ENCODE assay signal across 24 cellular contexts in genomic region chr10:7168414-7168813, GRCh38.
DNase-seq lines count a peak whose midpoint lies in the region; ATAC-seq, FAIRE-seq and TF ChIP-seq lines count a peak whose summit lies in the region.
"Had no signal": no experiment of that assay in that cellular context is flagged by ENCODE, and none has a peak within 500 bp of the region (broad histone marks: within the 10 kb centered on the region; RNA-seq: fewer than 3 reads in every experiment).

No MANE protein-coding gene starts in this region.

- no peaks in the 10 kb centered on the region for H3K4me1 ChIP-seq in CD4-positive, CD25-positive, alpha-beta regulatory T cell (ENCODE audit: control insufficient read depth, insufficient read depth, low read length, poor library complexity, severe bottlenecking)
- no peaks in the 10 kb centered on the region for H3K4me1 ChIP-seq in pancreas
- H3K4me1 ChIP-seq: HAP-1, SJCRH30 had no signal

- no peak overlapping the region for H3K4me3 ChIP-seq in CD4-positive, CD25-positive, alpha-beta regulatory T cell (ENCODE audit: low read depth, low read length)
- H3K4me3 ChIP-seq in pancreas, result peak overlapping the region in 1 of 4 donors; percentile 8
- H3K4me3 ChIP-seq: GM23338, HAP-1, SJCRH30 had no signal

- DNase-seq in NCI-H1105 treated with DMSO at 0.1 percent for 48 hours (lab: John Stamatoyannopoulos, UW) (peak; percentile 23), NCI-H1105 (lab: John Stamatoyannopoulos, UW) (no peak), NCI-H526 (lab: John Stamatoyannopoulos, UW) (peak; percentile 7 to 58), pancreas (no peak), NCI-H2107 (lab: John Stamatoyannopoulos, UW) (no peak), COLO668 (lab: John Stamatoyannopoulos, UW; ENCODE audit: unreplicated experiment) (no peak)
- no peak for DNase-seq in CD4-positive, CD25-positive, alpha-beta regulatory T cell
- DNase-seq: AML-193; C1 segment of cervical spinal cord; CD8-positive, alpha-beta memory T cell; KBM-7; NCI-H187 treated with DMSO at 0.1 percent for 48 hours; NCI-H226; NCI-H524 treated with DMSO at 0.1 percent for 48 hours; NK-92 treated with Interleukin-12 subunit alpha and Interleukin-12 subunit beta, amount 100 ng/mL, for 24 hours; SJCRH30; T-helper 1 cell had no signal

- no peaks in the 10 kb centered on the region for H3K9me3 ChIP-seq in CD4-positive, CD25-positive, alpha-beta regulatory T cell (ENCODE audit: control insufficient read depth in 2 of 2, low read length in 2 of 2)
- no peaks in the 10 kb centered on the region for H3K9me3 ChIP-seq in pancreas
- H3K9me3 ChIP-seq: HAP-1, SJCRH30 had no signal

- intact Hi-C loops in pancreas (cut with DNase I), result no loop called here

- H3K4me3 Mint-ChIP-seq in CD4-positive, CD25-positive, alpha-beta regulatory T cell, result peak overlapping the region in 1 of 4 donors; percentile 32
- H3K4me3 Mint-ChIP-seq: CD8-positive, alpha-beta memory T cell; GM23338 had no signal

- TF ChIP-seq CTCF in pancreas (IDR thresholded peaks at IDR 0.05), result no peak

- H3K36me3 Mint-ChIP-seq in CD4-positive, CD25-positive, alpha-beta regulatory T cell, result peaks cover 24% of the 10 kb centered on the region

- H3K36me3 ChIP-seq in CD4-positive, CD25-positive, alpha-beta regulatory T cell (ENCODE audit: control insufficient read depth, insufficient read depth, low read length), result peaks cover 17% of the 10 kb centered on the region
- no peaks in the 10 kb centered on the region for H3K36me3 ChIP-seq in pancreas
- H3K36me3 ChIP-seq: SJCRH30 had no signal

- no peaks in the 10 kb centered on the region for H3K27me3 Mint-ChIP-seq in CD4-positive, CD25-positive, alpha-beta regulatory T cell
- H3K27me3 Mint-ChIP-seq: CD8-positive, alpha-beta memory T cell had no signal

- FAIRE-seq in pancreas (lab: Jason Lieb, UNC), result no peak
- FAIRE-seq: GM12892, HepG2 had no signal

- peaks cover 0 to 2% (median 0%) of the 10 kb centered on the region in 7 donors for H3K9me3 Mint-ChIP-seq in CD4-positive, CD25-positive, alpha-beta regulatory T cell
- H3K9me3 Mint-ChIP-seq: CD8-positive, alpha-beta memory T cell; GM23338 had no signal

- peak overlapping the region in 2 of 3 donors; percentile 55 to 60 for H3K27ac Mint-ChIP-seq in CD4-positive, CD25-positive, alpha-beta regulatory T cell
- H3K27ac Mint-ChIP-seq: GM23338 had no signal

- ATAC-seq in CD4-positive, CD25-positive, alpha-beta regulatory T cell (ENCODE audit: low read depth in 2 of 2), result no peak
- peak; percentile 31 to 61 (median 54) for ATAC-seq in pancreas
- ATAC-seq in GM21367 (IDR thresholded peaks at IDR 0.05; ENCODE audit: unreplicated experiment), result no peak
- ATAC-seq: GM23338, HepG2, Panc1 had no signal

- no peak overlapping the region for H3K27ac ChIP-seq in CD4-positive, CD25-positive, alpha-beta regulatory T cell (ENCODE audit: insufficient read depth, low read length, poor library complexity, severe bottlenecking)
- H3K27ac ChIP-seq in pancreas, result no peak overlapping the region
- H3K27ac ChIP-seq: HL-60, SJCRH30 had no signal

- no peaks in the 10 kb centered on the region for H3K27me3 ChIP-seq in CD4-positive, CD25-positive, alpha-beta regulatory T cell (ENCODE audit: control insufficient read depth, insufficient read depth, low read length)
- H3K27me3 ChIP-seq in pancreas, result no peaks in the 10 kb centered on the region
- H3K27me3 ChIP-seq: SJCRH30 had no signal

- H3K4me1 Mint-ChIP-seq in CD4-positive, CD25-positive, alpha-beta regulatory T cell, result peaks cover 0 to 7% (median 2%) of the 10 kb centered on the region in 4 donors
- H3K4me1 Mint-ChIP-seq: CD8-positive, alpha-beta memory T cell; GM23338 had no signal

- 51 to 55% methylated on average over 13 of the region's 13 CpGs for WGBS in pancreas, 2 donors

Comparison
In these comparisons a context has a peak if more than half of its experiments do, and no peak if none do; other contexts are left out.
1. DNase-seq: peak in NCI-H1105 treated with DMSO at 0.1 percent for 48 hours (single experiment) and NCI-H526 (2 of 2); none in NCI-H1105 (single experiment), CD4-positive, CD25-positive, alpha-beta regulatory T cell (0 of 3), pancreas (0 of 6), NCI-H2107 (single experiment) and COLO668 (single experiment).
2. ATAC-seq: peak in pancreas (4 of 4); none in CD4-positive, CD25-positive, alpha-beta regulatory T cell (0 of 2) and GM21367 (single experiment).